Comparison of ENCODE assay signal across 14 cellular contexts in the genomic region with DNA sequence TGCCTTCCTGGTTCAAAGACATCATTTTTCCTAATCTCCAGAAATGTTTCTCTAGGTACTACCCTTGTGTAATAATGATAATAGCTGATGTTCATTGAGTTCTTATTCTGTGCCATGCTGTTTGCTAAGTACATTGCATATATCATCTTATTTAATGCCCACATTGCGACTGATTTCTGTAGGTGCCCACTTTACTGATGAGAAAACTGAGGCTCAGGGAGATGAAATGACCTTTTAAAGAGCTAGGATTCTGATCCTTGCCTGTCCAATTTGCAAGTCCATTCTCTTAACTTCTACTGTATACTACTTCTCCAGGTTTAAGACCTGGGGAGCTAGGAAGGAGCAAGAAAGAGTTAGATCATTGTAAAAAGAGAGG. TPM values are rescaled to one million over a fixed set of nuclear protein-coding genes. Genes with fewer than 3 reads are reported as not detected.
DNase-seq lines count a peak whose midpoint lies in the region; ATAC-seq, FAIRE-seq and TF ChIP-seq lines count a peak whose summit lies in the region.
"Had no signal": no experiment of that assay in that cellular context is flagged by ENCODE, and none has a peak within 500 bp of the region (broad histone marks: within the 10 kb centered on the region; RNA-seq: fewer than 3 reads in every experiment).

No MANE protein-coding gene starts in this region.

- H3K4me3 Mint-ChIP-seq in activated CD8-positive, alpha-beta T cell treated with anti-CD3 and anti-CD28 coated beads for 36 hours, result peak overlapping the region; percentile 99
- H3K4me3 Mint-ChIP-seq in chondrocyte (ENCODE audit: unreplicated experiment), result no peak overlapping the region

- H3K36me3 ChIP-seq in HepG2 (replicated peaks in 1 of 2; ENCODE audit: control insufficient read depth in 1 of 2, insufficient read depth in 2 of 2, low read length in 2 of 2) (no peaks in the 10 kb centered on the region), right lobe of liver (no peaks in the 10 kb centered on the region), hepatocyte (replicated peaks; ENCODE audit: insufficient read depth, low read depth) (no peaks in the 10 kb centered on the region)
- H3K36me3 ChIP-seq: ovary, SJSA1 had no signal

- in situ Hi-C loops in HepG2 (cut with HindIII; ENCODE audit: extremely low pct_ligation_motif_present, low pct_unique_long_range_greater_than_20kb), result no loop called here

- no peak overlapping the region for H2AFZ ChIP-seq in HepG2 (ENCODE audit: low read length)
- H2AFZ ChIP-seq in hepatocyte, result no peak overlapping the region

- H3K4me1 ChIP-seq in HepG2 (ENCODE audit: insufficient read depth, low read length) (peaks cover 47% of the 10 kb centered on the region), right lobe of liver (peaks cover 0 to 7% (median 0%) of the 10 kb centered on the region in 4 donors), foreskin keratinocyte (peaks cover 61% of the 10 kb centered on the region), hepatocyte (ENCODE audit: insufficient read depth) (peaks cover 38% of the 10 kb centered on the region)

- H3K27ac Mint-ChIP-seq in activated CD8-positive, alpha-beta T cell treated with anti-CD3 and anti-CD28 coated beads for 36 hours, result peak overlapping the region; percentile 99
- H3K27ac Mint-ChIP-seq in chondrocyte (ENCODE audit: unreplicated experiment), result no peak overlapping the region

- H3K9me3 ChIP-seq in HepG2 (ENCODE audit: low read length) (no peaks in the 10 kb centered on the region), right lobe of liver (no peaks in the 10 kb centered on the region), hepatocyte (ENCODE audit: low read depth) (no peaks in the 10 kb centered on the region)
- H3K9me3 ChIP-seq: ovary, SJSA1 had no signal

- POLR2A ChIA-PET in HepG2 (lab: Yijun Ruan, JAX), result interaction anchor here (5.0 to 10.5 kb wide), 2 partner anchors 104 to 116 kb away, joined by 20 to 108 read pairs; partner anchors contain the start of genes DNAJC14, ORMDL2 and SARNP
- POLR2A ChIA-PET in activated CD8-positive, alpha-beta T cell treated with anti-CD3 and anti-CD28 coated beads for 36 hours (lab: Charles Lee), result interaction anchor here (0.9 to 3.5 kb wide), 11 partner anchors 7 to 204 kb away, joined by 3 to 29 read pairs (median 4); partner anchors contain the start of genes ORMDL2, PYM1, RAB5B and SARNP

- no peak for DNase-seq in HepG2 (ENCODE audit: low spot score)
- DNase-seq in right lobe of liver, result no peak
- no peak for DNase-seq in activated CD8-positive, alpha-beta T cell treated with anti-CD3 and anti-CD28 coated beads for 36 hours
- DNase-seq in foreskin keratinocyte, result no peak
- no peak for DNase-seq in chondrocyte (ENCODE audit: low spot score)
- no peak for DNase-seq in DMS 273 treated with DMSO at 0.1 percent for 48 hours (lab: John Stamatoyannopoulos, UW)
- DNase-seq in hepatocyte (ENCODE audit: low spot score), result no peak
- DNase-seq in SK-N-DZ (ENCODE audit: low spot score), result no peak
- DNase-seq: activated CD4-positive, alpha-beta T cell treated with anti-CD3 and anti-CD28 coated beads for 1 hour; effector CD8-positive, alpha-beta T cell; NCI-H1694 treated with DMSO at 0.1 percent for 48 hours; ovary had no signal

- 90% methylated on average over 1 of the region's 1 CpG for WGBS in HepG2 (ENCODE audit: low lambda C conversion rate)
- WGBS in right lobe of liver (ENCODE audit: insufficient coverage, low coverage, low lambda C conversion rate, missing lambda C conversion rate), result 100% methylated on average over 1 of the region's 1 CpG
- WGBS in hepatocyte (ENCODE audit: low lambda C conversion rate, missing lambda C conversion rate), result 91% methylated on average over 1 of the region's 1 CpG

- H3K4me3 ChIP-seq in HepG2 (replicated peaks in 1 of 3; ENCODE audit: insufficient read depth in 1 of 3, low read depth in 2 of 3, low read length in 3 of 3) (no peak overlapping the region), right lobe of liver (no peak overlapping the region), hepatocyte (no peak overlapping the region)
- H3K4me3 ChIP-seq: ovary, SJSA1 had no signal

- H4K20me1 ChIP-seq in HepG2 (ENCODE audit: insufficient read depth, low read length) (no peaks in the 10 kb centered on the region), hepatocyte (ENCODE audit: insufficient read depth, poor library complexity, severe bottlenecking) (no peaks in the 10 kb centered on the region)

- CTCF ChIA-PET in HepG2 (lab: Yijun Ruan, JAX; ENCODE audit: low intra/inter-chr PET ratio, low total read pairs), result no interaction called here
- CTCF ChIA-PET in activated CD8-positive, alpha-beta T cell treated with anti-CD3 and anti-CD28 coated beads for 36 hours (lab: Charles Lee), result interaction anchor here (1.0 to 2.3 kb wide), 11 partner anchors 9 to 195 kb away, joined by 3 to 15 read pairs (median 5); partner anchors contain the start of genes ORMDL2, RAB5B and SARNP

- no peaks in the 10 kb centered on the region for H3K9me2 ChIP-seq in hepatocyte (replicated peaks; ENCODE audit: insufficient read depth)

- no peaks in the 10 kb centered on the region for H3K9me3 Mint-ChIP-seq in activated CD8-positive, alpha-beta T cell treated with anti-CD3 and anti-CD28 coated beads for 36 hours
- no peaks in the 10 kb centered on the region for H3K9me3 Mint-ChIP-seq in chondrocyte (ENCODE audit: low read depth)

- no peak for FAIRE-seq in HepG2 (lab: Jason Lieb, UNC)

- H3K4me2 ChIP-seq in HepG2 (ENCODE audit: low read depth, low read length), result 0 out of 2 replicates have a peak overlapping the region, but pooled peaks have one; percentile 97
- H3K4me2 ChIP-seq in hepatocyte, result no peak overlapping the region

- no peak overlapping the region for H3K27ac ChIP-seq in HepG2 (ENCODE audit: extremely low read length, insufficient read depth, low read length)
- no peak overlapping the region for H3K27ac ChIP-seq in right lobe of liver
- peak overlapping the region; percentile 83 for H3K27ac ChIP-seq in foreskin keratinocyte
- H3K27ac ChIP-seq in hepatocyte, result no peak overlapping the region
- H3K27ac ChIP-seq: ovary, SJSA1 had no signal

- no peak overlapping the region for H3K9ac ChIP-seq in HepG2 (ENCODE audit: insufficient read depth, low read depth, low read length)

- H3K36me3 Mint-ChIP-seq in activated CD8-positive, alpha-beta T cell treated with anti-CD3 and anti-CD28 coated beads for 36 hours (ENCODE audit: low read depth), result peaks cover 74% of the 10 kb centered on the region
- peaks cover 3% of the 10 kb centered on the region for H3K36me3 Mint-ChIP-seq in chondrocyte (ENCODE audit: low read depth)

- no TSS peak for BruUV-seq in HepG2 (replicated peaks; lab: Mats Ljungman, UMichigan)

- H3K27me3 ChIP-seq in HepG2 (ENCODE audit: control insufficient read depth in 1 of 2, insufficient read depth in 2 of 2, low read length in 2 of 2), result peaks cover 0 to 11% of the 10 kb centered on the region in 2 experiments; a peak in 1 of 5 replicates
- no peaks in the 10 kb centered on the region for H3K27me3 ChIP-seq in right lobe of liver
- H3K27me3 ChIP-seq in foreskin keratinocyte, result no peaks in the 10 kb centered on the region
- H3K27me3 ChIP-seq in hepatocyte, result no peaks in the 10 kb centered on the region
- H3K27me3 ChIP-seq: ovary, SJSA1 had no signal

- TF ChIP-seq EP300 in HepG2 (IDR thresholded peaks at IDR 0.05; ENCODE audit: low read depth in 2 of 2, low read length in 2 of 2) (no peak), HepG2 (CRISPR knock-in tag; IDR thresholded peaks at IDR 0.05; ENCODE audit: borderline replicate concordance) (no peak)

- no peaks in the 10 kb centered on the region for H3K27me3 Mint-ChIP-seq in activated CD8-positive, alpha-beta T cell treated with anti-CD3 and anti-CD28 coated beads for 36 hours
- H3K27me3 Mint-ChIP-seq in chondrocyte (ENCODE audit: low read depth), result no peaks in the 10 kb centered on the region

- TF ChIP-seq POLR2A in HepG2 (IDR thresholded peaks at IDR 0.05; ENCODE audit: insufficient read depth in 1 of 2, low read depth in 2 of 2, low read length in 2 of 2) (no peak), right lobe of liver (IDR thresholded peaks at IDR 0.05) (no peak)

- intact Hi-C loops in HepG2 (cut with micrococcal nuclease; ENCODE audit: unreplicated experiment), result loop anchor here (5.0 kb wide), 1 partner anchor 196 kb away; no protein-coding TSS in a partner anchor
- intact Hi-C loops in right lobe of liver (cut with DNase I), result loop anchor here (10.0 kb wide), 3 partner anchors 99 to 189 kb away; partner anchors contain the start of genes GDF11 (in 1 of the 2), ORMDL2 (in 1 of the 2) and SARNP (in 1 of the 2)
- intact Hi-C loops in activated CD8-positive, alpha-beta T cell treated with anti-CD3 and anti-CD28 coated beads for 36 hours (cut with micrococcal nuclease), result no loop called here

- TF ChIP-seq CTCF in HepG2 (CRISPR knock-in tag; IDR thresholded peaks at IDR 0.05) (no peak), right lobe of liver (IDR thresholded peaks at IDR 0.05) (no peak), foreskin keratinocyte (conservative IDR thresholded peaks at IDR 0.05) (no peak), chondrocyte (IDR thresholded peaks at IDR 0.05) (no peak), hepatocyte (IDR thresholded peaks at IDR 0.05; ENCODE audit: poor library complexity) (no peak)
- TF ChIP-seq CTCF in activated CD8-positive, alpha-beta T cell treated with anti-CD3 and anti-CD28 coated beads for 36 hours (IDR thresholded peaks at IDR 0.05), result no peak

- TF ChIP-seq RAD21 in HepG2 (CRISPR knock-in tag; IDR thresholded peaks at IDR 0.05), result no peak

- ATAC-seq in HepG2 (no peak), right lobe of liver (no peak), foreskin keratinocyte (no peak)
- no peak for ATAC-seq in activated CD8-positive, alpha-beta T cell treated with anti-CD3 and anti-CD28 coated beads for 36 hours
- ATAC-seq: left lobe of liver had no signal

- H3K4me1 Mint-ChIP-seq in activated CD8-positive, alpha-beta T cell treated with anti-CD3 and anti-CD28 coated beads for 36 hours (ENCODE audit: low read depth), result peaks cover 70% of the 10 kb centered on the region
- H3K4me1 Mint-ChIP-seq in chondrocyte (ENCODE audit: low read depth), result peaks cover 57% of the 10 kb centered on the region

- H3K79me2 ChIP-seq in HepG2 (ENCODE audit: insufficient read depth, low read length) (no peaks in the 10 kb centered on the region), hepatocyte (peaks cover 13% of the 10 kb centered on the region)

RNA-seq across cellular contexts. Expression of gene DGKA, which starts 2.8 kb away (rescaled TPM):
- total RNA-seq in HepG2 (2016; rRNA removed; fragmentation: Illumina TruSeq; extraction: Trizol) (2.4 and 2.7 TPM in 2 replicates), right lobe of liver (1 to 10 TPM; 2.7 to 7.6 (median 4.9) TPM), foreskin keratinocyte (252 and 284 TPM in 2 replicates), chondrocyte (65.8 to 118 TPM (median 66.4 TPM) in 3 replicates), hepatocyte (25.3 and 27.0 TPM in 2 replicates)
- total RNA-seq in HepG2 (2016; cell fraction: cytosol; rRNA removed; fragmentation: Illumina TruSeq; extraction: Trizol; ENCODE audit: low read depth), result 1.1 and 1.9 TPM in 2 replicates
- 2.7 and 2.9 TPM in 2 replicates for total RNA-seq in HepG2 (2016; cell fraction: insoluble cytoplasmic fraction; rRNA removed; fragmentation: Illumina TruSeq; extraction: Trizol)
- total RNA-seq in HepG2 (2016; cell fraction: membrane; rRNA removed; fragmentation: Illumina TruSeq; extraction: Trizol), result 1.3 and 2.1 TPM in 2 replicates
- total RNA-seq in HepG2 (2016; cell fraction: nucleus; rRNA removed; fragmentation: Illumina TruSeq; extraction: Trizol), result 3.6 and 4.1 TPM in 2 replicates
- polyA plus RNA-seq in HepG2 (2011; rRNA removed) (5.4 and 7.6 TPM in 2 replicates), foreskin keratinocyte (214 and 218 TPM in 2 replicates), hepatocyte (25.4 and 25.9 TPM in 2 replicates)
- polyA plus RNA-seq in HepG2 (2011; cell fraction: cytosol; rRNA removed), result 4.6 and 23.7 TPM in 2 replicates
- 43.0 and 71.3 TPM in 2 replicates for polyA plus RNA-seq in HepG2 (2011; cell fraction: nucleus; rRNA removed)
- polyA plus RNA-seq in HepG2 (2012), result 8.8 and 12.1 TPM in 2 replicates
- 0.36 and 0.54 TPM in 2 replicates for polyA plus RNA-seq in HepG2 (2016; cell fraction: cytosol; fragmentation: Illumina TruSeq; extraction: Trizol; ENCODE audit: low read depth)
- polyA plus RNA-seq in HepG2 (2016; cell fraction: insoluble cytoplasmic fraction; fragmentation: Illumina TruSeq; extraction: Trizol; ENCODE audit: low read depth), result 3.2 and 5.2 TPM in 2 replicates
- 0.80 and 1.6 TPM in 2 replicates for polyA plus RNA-seq in HepG2 (2016; cell fraction: membrane; fragmentation: Illumina TruSeq; extraction: Trizol; ENCODE audit: low read depth)
- polyA plus RNA-seq in HepG2 (2016; cell fraction: nucleus; fragmentation: Illumina TruSeq; extraction: Trizol; ENCODE audit: insufficient read depth, low read depth), result 6.1 and 11.3 TPM in 2 replicates
- polyA minus RNA-seq in HepG2 (2011; rRNA and poly(A)+ RNA removed; ENCODE audit: low replicate concordance), result 6.8 and 8.5 TPM in 2 replicates
- polyA minus RNA-seq in HepG2 (2011; cell fraction: cytosol; rRNA and poly(A)+ RNA removed), result 3.0 and 5.1 TPM in 2 replicates
- polyA minus RNA-seq in HepG2 (2011; cell fraction: nucleus; rRNA and poly(A)+ RNA removed), result 14.8 and 18.0 TPM in 2 replicates
- 100 to 1,000 TPM; 350 to 353 TPM for total RNA-seq in activated CD8-positive, alpha-beta T cell treated with anti-CD3 and anti-CD28 coated beads for 36 hours
- 7.2 and 8.9 TPM in 2 replicates for polyA plus RNA-seq in SK-N-DZ (2014; cell fraction: cytosol; rRNA removed)
- polyA plus RNA-seq in SK-N-DZ (2014; cell fraction: nucleus; rRNA removed), result 7.7 and 16.0 TPM in 2 replicates

RNA-seq across cellular contexts. Expression of gene PYM1, which starts 6.1 kb away (rescaled TPM):
- total RNA-seq in HepG2 (2016; rRNA removed; fragmentation: Illumina TruSeq; extraction: Trizol) (51.8 and 57.9 TPM in 2 replicates), right lobe of liver (10 to 100 TPM; 16.5 to 36.4 (median 20.9) TPM), foreskin keratinocyte (42.0 and 44.5 TPM in 2 replicates), chondrocyte (17.3 to 26.4 TPM (median 19.0 TPM) in 3 replicates), hepatocyte (33.7 and 44.5 TPM in 2 replicates)
- total RNA-seq in HepG2 (2016; cell fraction: cytosol; rRNA removed; fragmentation: Illumina TruSeq; extraction: Trizol; ENCODE audit: low read depth), result 37.7 and 39.0 TPM in 2 replicates
- 54.4 and 54.6 TPM in 2 replicates for total RNA-seq in HepG2 (2016; cell fraction: insoluble cytoplasmic fraction; rRNA removed; fragmentation: Illumina TruSeq; extraction: Trizol)
- total RNA-seq in HepG2 (2016; cell fraction: membrane; rRNA removed; fragmentation: Illumina TruSeq; extraction: Trizol), result 48.6 and 50.1 TPM in 2 replicates
- total RNA-seq in HepG2 (2016; cell fraction: nucleus; rRNA removed; fragmentation: Illumina TruSeq; extraction: Trizol), result 23.2 and 28.5 TPM in 2 replicates
- polyA plus RNA-seq in HepG2 (2011; rRNA removed) (40.7 and 44.0 TPM in 2 replicates), foreskin keratinocyte (51.3 and 55.4 TPM in 2 replicates), hepatocyte (39.9 and 51.1 TPM in 2 replicates)
- 44.1 and 48.8 TPM in 2 replicates for polyA plus RNA-seq in HepG2 (2011; cell fraction: cytosol; rRNA removed)
- 12.7 and 14.0 TPM in 2 replicates for polyA plus RNA-seq in HepG2 (2011; cell fraction: nucleus; rRNA removed)
- polyA plus RNA-seq in HepG2 (2012), result 24.5 and 31.8 TPM in 2 replicates
- polyA plus RNA-seq in HepG2 (2016; cell fraction: cytosol; fragmentation: Illumina TruSeq; extraction: Trizol; ENCODE audit: low read depth), result 49.2 and 58.9 TPM in 2 replicates
- 68.4 and 73.8 TPM in 2 replicates for polyA plus RNA-seq in HepG2 (2016; cell fraction: insoluble cytoplasmic fraction; fragmentation: Illumina TruSeq; extraction: Trizol; ENCODE audit: low read depth)
- polyA plus RNA-seq in HepG2 (2016; cell fraction: membrane; fragmentation: Illumina TruSeq; extraction: Trizol; ENCODE audit: low read depth), result 60.2 and 64.4 TPM in 2 replicates
- 42.0 and 47.6 TPM in 2 replicates for polyA plus RNA-seq in HepG2 (2016; cell fraction: nucleus; fragmentation: Illumina TruSeq; extraction: Trizol; ENCODE audit: insufficient read depth, low read depth)
- polyA minus RNA-seq in HepG2 (2011; rRNA and poly(A)+ RNA removed; ENCODE audit: low replicate concordance), result 21.7 and 25.5 TPM in 2 replicates
- polyA minus RNA-seq in HepG2 (2011; cell fraction: cytosol; rRNA and poly(A)+ RNA removed), result 18.1 and 21.4 TPM in 2 replicates
- polyA minus RNA-seq in HepG2 (2011; cell fraction: nucleus; rRNA and poly(A)+ RNA removed), result 22.1 and 30.7 TPM in 2 replicates
- total RNA-seq in activated CD8-positive, alpha-beta T cell treated with anti-CD3 and anti-CD28 coated beads for 36 hours, result 10 to 100 TPM; 22.1 to 22.9 TPM
- 43.3 and 45.0 TPM in 2 replicates for polyA plus RNA-seq in SK-N-DZ (2014; cell fraction: cytosol; rRNA removed)
- 18.5 and 24.1 TPM in 2 replicates for polyA plus RNA-seq in SK-N-DZ (2014; cell fraction: nucleus; rRNA removed)

RNA-seq across cellular contexts. Expression of gene PMEL, which starts 32.1 kb away (rescaled TPM):
- total RNA-seq in HepG2 (2016; rRNA removed; fragmentation: Illumina TruSeq; extraction: Trizol) (0.35 and 0.49 TPM in 2 replicates), right lobe of liver (1 to 10 TPM; 1.5 to 4.5 (median 2.7) TPM), foreskin keratinocyte (0.85 and 1.3 TPM in 2 replicates), chondrocyte (0.45 to 1.1 TPM (median 0.82 TPM) in 3 replicates), hepatocyte (8.6 and 15.3 TPM in 2 replicates)
- total RNA-seq in HepG2 (2016; cell fraction: cytosol; rRNA removed; fragmentation: Illumina TruSeq; extraction: Trizol; ENCODE audit: low read depth), result 0.18 and 0.20 TPM in 2 replicates
- 0.59 and 0.76 TPM in 2 replicates for total RNA-seq in HepG2 (2016; cell fraction: insoluble cytoplasmic fraction; rRNA removed; fragmentation: Illumina TruSeq; extraction: Trizol)
- total RNA-seq in HepG2 (2016; cell fraction: membrane; rRNA removed; fragmentation: Illumina TruSeq; extraction: Trizol), result 0.22 and 0.55 TPM in 2 replicates
- 0.71 and 0.91 TPM in 2 replicates for total RNA-seq in HepG2 (2016; cell fraction: nucleus; rRNA removed; fragmentation: Illumina TruSeq; extraction: Trizol)
- polyA plus RNA-seq in HepG2 (2011; rRNA removed) (3.3 and 3.4 TPM in 2 replicates), foreskin keratinocyte (1.0 and 1.1 TPM in 2 replicates), hepatocyte (27.9 and 34.2 TPM in 2 replicates)
- 1.9 and 3.0 TPM in 2 replicates for polyA plus RNA-seq in HepG2 (2011; cell fraction: cytosol; rRNA removed)
- 4.7 and 4.8 TPM in 2 replicates for polyA plus RNA-seq in HepG2 (2011; cell fraction: nucleus; rRNA removed)
- polyA plus RNA-seq in HepG2 (2012), result 1.3 and 1.5 TPM in 2 replicates
- 0.27 TPM in 1 of 2 replicates, not detected in the other for polyA plus RNA-seq in HepG2 (2016; cell fraction: cytosol; fragmentation: Illumina TruSeq; extraction: Trizol; ENCODE audit: low read depth)
- 0.81 TPM in 1 of 2 replicates, not detected in the other for polyA plus RNA-seq in HepG2 (2016; cell fraction: insoluble cytoplasmic fraction; fragmentation: Illumina TruSeq; extraction: Trizol; ENCODE audit: low read depth)
- 0.14 and 0.40 TPM in 2 replicates for polyA plus RNA-seq in HepG2 (2016; cell fraction: membrane; fragmentation: Illumina TruSeq; extraction: Trizol; ENCODE audit: low read depth)
- 1.4 TPM in 2 replicates for polyA plus RNA-seq in HepG2 (2016; cell fraction: nucleus; fragmentation: Illumina TruSeq; extraction: Trizol; ENCODE audit: insufficient read depth, low read depth)
- polyA minus RNA-seq in HepG2 (2011; rRNA and poly(A)+ RNA removed; ENCODE audit: low replicate concordance), result 1.8 and 3.6 TPM in 2 replicates
- 0.62 TPM in 1 of 2 replicates, not detected in the other for polyA minus RNA-seq in HepG2 (2011; cell fraction: cytosol; rRNA and poly(A)+ RNA removed)
- 1.2 and 2.9 TPM in 2 replicates for polyA minus RNA-seq in HepG2 (2011; cell fraction: nucleus; rRNA and poly(A)+ RNA removed)
- total RNA-seq in activated CD8-positive, alpha-beta T cell treated with anti-CD3 and anti-CD28 coated beads for 36 hours, result 1 to 10 TPM in 1 of 2 experiments, under 1 TPM in 1; 0.65 to 1.2 TPM
- 71.4 and 76.3 TPM in 2 replicates for polyA plus RNA-seq in SK-N-DZ (2014; cell fraction: cytosol; rRNA removed)
- 111 and 118 TPM in 2 replicates for polyA plus RNA-seq in SK-N-DZ (2014; cell fraction: nucleus; rRNA removed)

RNA-seq across cellular contexts. Expression of gene CDK2, which starts 32.8 kb away (rescaled TPM):
- total RNA-seq in HepG2 (2016; rRNA removed; fragmentation: Illumina TruSeq; extraction: Trizol) (47.5 and 52.0 TPM in 2 replicates), right lobe of liver (10 to 100 TPM in 3 of 6 experiments, 1 to 10 TPM in 3; 8.0 to 14.9 (median 10.6) TPM), foreskin keratinocyte (71.3 and 75.5 TPM in 2 replicates), chondrocyte (25.5 to 41.4 TPM (median 26.1 TPM) in 3 replicates), hepatocyte (26.6 and 31.1 TPM in 2 replicates)
- total RNA-seq in HepG2 (2016; cell fraction: cytosol; rRNA removed; fragmentation: Illumina TruSeq; extraction: Trizol; ENCODE audit: low read depth), result 8.1 TPM in 2 replicates
- total RNA-seq in HepG2 (2016; cell fraction: insoluble cytoplasmic fraction; rRNA removed; fragmentation: Illumina TruSeq; extraction: Trizol), result 46.4 and 50.0 TPM in 2 replicates
- total RNA-seq in HepG2 (2016; cell fraction: membrane; rRNA removed; fragmentation: Illumina TruSeq; extraction: Trizol), result 17.5 and 18.3 TPM in 2 replicates
- 26.0 and 34.2 TPM in 2 replicates for total RNA-seq in HepG2 (2016; cell fraction: nucleus; rRNA removed; fragmentation: Illumina TruSeq; extraction: Trizol)
- polyA plus RNA-seq in HepG2 (2011; rRNA removed) (42.0 and 52.6 TPM in 2 replicates), foreskin keratinocyte (39.4 and 52.8 TPM in 2 replicates), hepatocyte (23.9 and 25.8 TPM in 2 replicates)
- polyA plus RNA-seq in HepG2 (2011; cell fraction: cytosol; rRNA removed), result 16.9 and 23.3 TPM in 2 replicates
- 32.7 and 37.9 TPM in 2 replicates for polyA plus RNA-seq in HepG2 (2011; cell fraction: nucleus; rRNA removed)
- 19.5 and 20.6 TPM in 2 replicates for polyA plus RNA-seq in HepG2 (2012)
- 3.1 and 3.6 TPM in 2 replicates for polyA plus RNA-seq in HepG2 (2016; cell fraction: cytosol; fragmentation: Illumina TruSeq; extraction: Trizol; ENCODE audit: low read depth)
- 60.6 and 64.8 TPM in 2 replicates for polyA plus RNA-seq in HepG2 (2016; cell fraction: insoluble cytoplasmic fraction; fragmentation: Illumina TruSeq; extraction: Trizol; ENCODE audit: low read depth)
- 8.3 and 9.6 TPM in 2 replicates for polyA plus RNA-seq in HepG2 (2016; cell fraction: membrane; fragmentation: Illumina TruSeq; extraction: Trizol; ENCODE audit: low read depth)
- 51.4 and 59.6 TPM in 2 replicates for polyA plus RNA-seq in HepG2 (2016; cell fraction: nucleus; fragmentation: Illumina TruSeq; extraction: Trizol; ENCODE audit: insufficient read depth, low read depth)
- 50.1 and 366 TPM in 2 replicates for polyA minus RNA-seq in HepG2 (2011; rRNA and poly(A)+ RNA removed; ENCODE audit: low replicate concordance)
- 18.1 and 20.2 TPM in 2 replicates for polyA minus RNA-seq in HepG2 (2011; cell fraction: cytosol; rRNA and poly(A)+ RNA removed)
- 11.6 and 12.1 TPM in 2 replicates for polyA minus RNA-seq in HepG2 (2011; cell fraction: nucleus; rRNA and poly(A)+ RNA removed)
- total RNA-seq in activated CD8-positive, alpha-beta T cell treated with anti-CD3 and anti-CD28 coated beads for 36 hours, result 10 to 100 TPM; 86.7 to 90.1 TPM
- 80.8 and 89.1 TPM in 2 replicates for polyA plus RNA-seq in SK-N-DZ (2014; cell fraction: cytosol; rRNA removed)
- 86.2 and 97.4 TPM in 2 replicates for polyA plus RNA-seq in SK-N-DZ (2014; cell fraction: nucleus; rRNA removed)

RNA-seq across cellular contexts. Expression of gene RAB5B, which starts 40.1 kb away (rescaled TPM):
- total RNA-seq in HepG2 (2016; rRNA removed; fragmentation: Illumina TruSeq; extraction: Trizol), result 26.0 and 33.1 TPM in 2 replicates
- total RNA-seq in HepG2 (2016; cell fraction: cytosol; rRNA removed; fragmentation: Illumina TruSeq; extraction: Trizol; ENCODE audit: low read depth), result 8.6 and 11.8 TPM in 2 replicates
- total RNA-seq in HepG2 (2016; cell fraction: insoluble cytoplasmic fraction; rRNA removed; fragmentation: Illumina TruSeq; extraction: Trizol), result 24.6 and 33.6 TPM in 2 replicates
- total RNA-seq in HepG2 (2016; cell fraction: membrane; rRNA removed; fragmentation: Illumina TruSeq; extraction: Trizol), result 22.2 and 23.2 TPM in 2 replicates
- total RNA-seq in HepG2 (2016; cell fraction: nucleus; rRNA removed; fragmentation: Illumina TruSeq; extraction: Trizol), result 22.8 and 23.5 TPM in 2 replicates
- polyA plus RNA-seq in HepG2 (2011; rRNA removed), result 68.3 and 70.4 TPM in 2 replicates
- 43.7 and 67.1 TPM in 2 replicates for polyA plus RNA-seq in HepG2 (2011; cell fraction: cytosol; rRNA removed)
- polyA plus RNA-seq in HepG2 (2011; cell fraction: nucleus; rRNA removed), result 32.6 and 46.3 TPM in 2 replicates
- 39.1 and 42.4 TPM in 2 replicates for polyA plus RNA-seq in HepG2 (2012)
- polyA plus RNA-seq in HepG2 (2016; cell fraction: cytosol; fragmentation: Illumina TruSeq; extraction: Trizol; ENCODE audit: low read depth), result 5.6 and 5.9 TPM in 2 replicates
- 45.3 and 46.9 TPM in 2 replicates for polyA plus RNA-seq in HepG2 (2016; cell fraction: insoluble cytoplasmic fraction; fragmentation: Illumina TruSeq; extraction: Trizol; ENCODE audit: low read depth)
- 22.1 and 22.3 TPM in 2 replicates for polyA plus RNA-seq in HepG2 (2016; cell fraction: membrane; fragmentation: Illumina TruSeq; extraction: Trizol; ENCODE audit: low read depth)
- 45.7 and 46.4 TPM in 2 replicates for polyA plus RNA-seq in HepG2 (2016; cell fraction: nucleus; fragmentation: Illumina TruSeq; extraction: Trizol; ENCODE audit: insufficient read depth, low read depth)
- polyA minus RNA-seq in HepG2 (2011; rRNA and poly(A)+ RNA removed; ENCODE audit: low replicate concordance), result 52.5 and 108 TPM in 2 replicates
- polyA minus RNA-seq in HepG2 (2011; cell fraction: cytosol; rRNA and poly(A)+ RNA removed), result 28.2 and 48.5 TPM in 2 replicates
- polyA minus RNA-seq in HepG2 (2011; cell fraction: nucleus; rRNA and poly(A)+ RNA removed), result 32.7 and 43.8 TPM in 2 replicates
- total RNA-seq in right lobe of liver, result 10 to 100 TPM; 36.5 to 60.7 (median 51.6) TPM
- total RNA-seq in activated CD8-positive, alpha-beta T cell treated with anti-CD3 and anti-CD28 coated beads for 36 hours, result 10 to 100 TPM; 26.0 to 32.4 TPM
- total RNA-seq in foreskin keratinocyte, result 58.2 and 75.3 TPM in 2 replicates
- 42.4 and 45.9 TPM in 2 replicates for polyA plus RNA-seq in foreskin keratinocyte
- 105 TPM in 3 replicates for total RNA-seq in chondrocyte
- total RNA-seq in hepatocyte, result 79.1 and 93.4 TPM in 2 replicates
- polyA plus RNA-seq in hepatocyte, result 101 and 103 TPM in 2 replicates
- polyA plus RNA-seq in SK-N-DZ (2014; cell fraction: cytosol; rRNA removed), result 37.1 and 42.8 TPM in 2 replicates
- polyA plus RNA-seq in SK-N-DZ (2014; cell fraction: nucleus; rRNA removed), result 22.1 and 33.4 TPM in 2 replicates
